Comparison of ENCODE assay signal across 17 cellular contexts in genomic region chr14:55847766-55848165, GRCh38.
DNase-seq lines count a peak whose midpoint lies in the region; ATAC-seq and TF ChIP-seq lines count a peak whose summit lies in the region.
"Had no signal": no experiment of that assay in that cellular context is flagged by ENCODE, and none has a peak within 500 bp of the region (broad histone marks: within the 10 kb centered on the region; RNA-seq: fewer than 3 reads in every experiment).

No MANE protein-coding gene starts in this region.

- H3K4me3 ChIP-seq in heart right ventricle (no peak overlapping the region), astrocyte of the cerebellum (ENCODE audit: low read depth, low read length) (no peak overlapping the region)
- H3K4me3 ChIP-seq in CD8-positive, alpha-beta T cell (ENCODE audit: low read depth, low read length): no peak overlapping the region
- H3K4me3 ChIP-seq: gastroesophageal sphincter, testis had no signal

- no peaks in the 10 kb centered on the region for H3K27me3 Mint-ChIP-seq in WTC11 (ENCODE audit: low read depth)
- H3K27me3 Mint-ChIP-seq in CD8-positive, alpha-beta T cell (ENCODE audit: low read depth): no peaks in the 10 kb centered on the region

- TF ChIP-seq CTCF in heart right ventricle (IDR thresholded peaks at IDR 0.05): no peak
- TF ChIP-seq CTCF in astrocyte of the cerebellum (IDR thresholded peaks at IDR 0.05; ENCODE audit: low read depth, low read length, missing control alignments): no peak
- TF ChIP-seq CTCF in WTC11 (IDR thresholded peaks at IDR 0.05): no peak
- TF ChIP-seq CTCF in CD8-positive, alpha-beta T cell (IDR thresholded peaks at IDR 0.05): no peak

- DNase-seq in heart right ventricle (no peak), cardiac septum (ENCODE audit: low spot score) (no peak), astrocyte of the cerebellum (ENCODE audit: low read depth) (peak; percentile 15), glomerular visceral epithelial cell (ENCODE audit: extremely low spot score) (peak; percentile 52), NCI-H2227 (lab: John Stamatoyannopoulos, UW; ENCODE audit: unreplicated experiment) (no peak), NCI-H345 treated with DMSO at 0.1 percent for 48 hours (lab: John Stamatoyannopoulos, UW; ENCODE audit: unreplicated experiment) (no peak), WTC11 (ENCODE audit: low spot score) (no peak)
- no peak for DNase-seq in CD8-positive, alpha-beta T cell
- DNase-seq: activated CD4-positive, alpha-beta T cell treated with anti-CD3 and anti-CD28 coated beads for 1 hour; activated CD8-positive, alpha-beta memory T cell treated with anti-CD3 and anti-CD28 coated beads, Interleukin-2, amount 50 U/mL, for 4 hours; effector memory CD8-positive, alpha-beta T cell; H7; mesendoderm; testis had no signal

- H3K36me3 ChIP-seq in heart right ventricle: no peaks in the 10 kb centered on the region
- H3K36me3 ChIP-seq in CD8-positive, alpha-beta T cell (ENCODE audit: insufficient read depth, low read length): no peaks in the 10 kb centered on the region
- H3K36me3 ChIP-seq: gastroesophageal sphincter had no signal

- H3K27ac Mint-ChIP-seq in WTC11: no peak overlapping the region
- H3K27ac Mint-ChIP-seq in CD8-positive, alpha-beta T cell: no peak overlapping the region
- H3K27ac Mint-ChIP-seq: effector memory CD8-positive, alpha-beta T cell had no signal

- no peaks in the 10 kb centered on the region for H3K4me1 Mint-ChIP-seq in WTC11
- H3K4me1 Mint-ChIP-seq in CD8-positive, alpha-beta T cell (ENCODE audit: low read depth): no peaks in the 10 kb centered on the region
- H3K4me1 Mint-ChIP-seq: neural crest cell had no signal

- intact Hi-C loops in heart right ventricle (cut with DNase I) (loop anchor here in 1 of 10 donors (10.0 kb wide), 1 partner anchor 487 kb away; no protein-coding TSS in a partner anchor), cardiac septum (cut with DNase I) (loop anchor here (5.0 kb wide), 1 partner anchor 490 kb away; no protein-coding TSS in a partner anchor)
- intact Hi-C loops in CD8-positive, alpha-beta T cell (cut with DNase I, micrococcal nuclease): loop anchor here in 1 of 2 experiments (10.0 kb wide), 1 partner anchor 627 kb away; no protein-coding TSS in a partner anchor

- peaks cover 0 to 16% (median 0%) of the 10 kb centered on the region in 11 donors for H3K9me3 ChIP-seq in heart right ventricle
- no peaks in the 10 kb centered on the region for H3K9me3 ChIP-seq in CD8-positive, alpha-beta T cell (ENCODE audit: low read length)
- H3K9me3 ChIP-seq: testis had no signal

- peak overlapping the region in 1 of 10 donors; percentile 49 for H3K27ac ChIP-seq in heart right ventricle
- H3K27ac ChIP-seq in CD8-positive, alpha-beta T cell (ENCODE audit: low read depth, low read length): no peak overlapping the region
- H3K27ac ChIP-seq: 22Rv1, testis had no signal

- H3K9me3 Mint-ChIP-seq in WTC11: peaks cover 20% of the 10 kb centered on the region
- H3K9me3 Mint-ChIP-seq in CD8-positive, alpha-beta T cell: no peaks in the 10 kb centered on the region
- H3K9me3 Mint-ChIP-seq: effector memory CD8-positive, alpha-beta T cell had no signal

- peak in 5 of 8 donors; percentile 12 to 43 (median 34) for ATAC-seq in heart right ventricle
- ATAC-seq in WTC11: no peak
- no peak for ATAC-seq in CD8-positive, alpha-beta T cell
- ATAC-seq: effector memory CD8-positive, alpha-beta T cell had no signal

- H3K27me3 ChIP-seq in heart right ventricle: no peaks in the 10 kb centered on the region
- H3K27me3 ChIP-seq in CD8-positive, alpha-beta T cell (ENCODE audit: insufficient read depth, low read length): no peaks in the 10 kb centered on the region
- H3K27me3 ChIP-seq: gastroesophageal sphincter, testis had no signal

- peaks cover 0 to 21% (median 15%) of the 10 kb centered on the region in 9 donors for H3K4me1 ChIP-seq in heart right ventricle
- no peaks in the 10 kb centered on the region for H3K4me1 ChIP-seq in CD8-positive, alpha-beta T cell (ENCODE audit: insufficient read depth, low read length)
- H3K4me1 ChIP-seq: testis had no signal

- POLR2A ChIA-PET in WTC11 (lab: Charles Lee): no interaction called here
- POLR2A ChIA-PET in CD8-positive, alpha-beta T cell (lab: Charles Lee): no interaction called here

- CTCF ChIA-PET in WTC11 (lab: Charles Lee): no interaction called here
- CTCF ChIA-PET in CD8-positive, alpha-beta T cell (lab: Charles Lee): no interaction called here

- H3K36me3 Mint-ChIP-seq in WTC11: peaks cover 6% of the 10 kb centered on the region
- H3K36me3 Mint-ChIP-seq in CD8-positive, alpha-beta T cell: no peaks in the 10 kb centered on the region

- 59 to 64% methylated on average over 3 of the region's 3 CpGs for WGBS in heart right ventricle, 2 donors

- H3K4me3 Mint-ChIP-seq in WTC11: no peak overlapping the region
- H3K4me3 Mint-ChIP-seq in CD8-positive, alpha-beta T cell: no peak overlapping the region
- H3K4me3 Mint-ChIP-seq: effector memory CD8-positive, alpha-beta T cell; neural crest cell had no signal

- in situ Hi-C loops in astrocyte of the cerebellum (cut with HindIII; ENCODE audit: low sequenced_read_pairs): no loop called here

TF ChIP-seq in WTC11, 78 proteins besides CTCF, POLR2A, EP300 and RAD21 (continues in another document):
- no peak for TF ChIP-seq ZNF232 (CRISPR knock-in tag; IDR thresholded peaks at IDR 0.05)
- no peak for TF ChIP-seq PRDM15 (CRISPR knock-in tag; IDR thresholded peaks at IDR 0.05)
- TF ChIP-seq ERG (CRISPR knock-in tag; IDR thresholded peaks at IDR 0.05): no peak
- no peak for TF ChIP-seq SOX15 (CRISPR knock-in tag; IDR thresholded peaks at IDR 0.05)
- TF ChIP-seq, protein P1, sequence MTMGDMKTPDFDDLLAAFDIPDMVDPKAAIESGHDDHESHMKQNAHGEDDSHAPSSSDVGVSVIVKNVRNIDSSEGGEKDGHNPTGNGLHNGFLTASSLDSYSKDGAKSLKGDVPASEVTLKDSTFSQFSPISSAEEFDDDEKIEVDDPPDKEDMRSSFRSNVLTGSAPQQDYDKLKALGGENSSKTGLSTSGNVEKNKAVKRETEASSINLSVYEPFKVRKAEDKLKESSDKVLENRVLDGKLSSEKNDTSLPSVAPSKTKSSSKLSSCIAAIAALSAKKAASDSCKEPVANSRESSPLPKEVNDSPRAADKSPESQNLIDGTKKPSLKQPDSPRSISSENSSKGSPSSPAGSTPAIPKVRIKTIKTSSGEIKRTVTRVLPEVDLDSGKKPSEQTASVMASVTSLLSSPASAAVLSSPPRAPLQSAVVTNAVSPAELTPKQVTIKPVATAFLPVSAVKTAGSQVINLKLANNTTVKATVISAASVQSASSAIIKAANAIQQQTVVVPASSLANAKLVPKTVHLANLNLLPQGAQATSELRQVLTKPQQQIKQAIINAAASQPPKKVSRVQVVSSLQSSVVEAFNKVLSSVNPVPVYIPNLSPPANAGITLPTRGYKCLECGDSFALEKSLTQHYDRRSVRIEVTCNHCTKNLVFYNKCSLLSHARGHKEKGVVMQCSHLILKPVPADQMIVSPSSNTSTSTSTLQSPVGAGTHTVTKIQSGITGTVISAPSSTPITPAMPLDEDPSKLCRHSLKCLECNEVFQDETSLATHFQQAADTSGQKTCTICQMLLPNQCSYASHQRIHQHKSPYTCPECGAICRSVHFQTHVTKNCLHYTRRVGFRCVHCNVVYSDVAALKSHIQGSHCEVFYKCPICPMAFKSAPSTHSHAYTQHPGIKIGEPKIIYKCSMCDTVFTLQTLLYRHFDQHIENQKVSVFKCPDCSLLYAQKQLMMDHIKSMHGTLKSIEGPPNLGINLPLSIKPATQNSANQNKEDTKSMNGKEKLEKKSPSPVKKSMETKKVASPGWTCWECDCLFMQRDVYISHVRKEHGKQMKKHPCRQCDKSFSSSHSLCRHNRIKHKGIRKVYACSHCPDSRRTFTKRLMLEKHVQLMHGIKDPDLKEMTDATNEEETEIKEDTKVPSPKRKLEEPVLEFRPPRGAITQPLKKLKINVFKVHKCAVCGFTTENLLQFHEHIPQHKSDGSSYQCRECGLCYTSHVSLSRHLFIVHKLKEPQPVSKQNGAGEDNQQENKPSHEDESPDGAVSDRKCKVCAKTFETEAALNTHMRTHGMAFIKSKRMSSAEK (CRISPR knock-in tag; IDR thresholded peaks at IDR 0.05; ENCODE audit: borderline replicate concordance): no peak

Comparison
In these comparisons a context has a peak if more than half of its experiments do, and no peak if none do; other contexts are left out.
1. ATAC-seq: peak in heart right ventricle (5 of 8); none in WTC11 (single experiment) and CD8-positive, alpha-beta T cell (single experiment).
2. DNase-seq: peak in astrocyte of the cerebellum (single experiment) and glomerular visceral epithelial cell (single experiment); none in heart right ventricle (0 of 2), cardiac septum (single experiment), NCI-H2227 (single experiment), NCI-H345 treated with DMSO at 0.1 percent for 48 hours (single experiment), WTC11 (single experiment) and CD8-positive, alpha-beta T cell (0 of 7).